In genomic region chr9:137295313-137296213, GRCh38 we compare ENCODE assay signal across 8 cellular contexts. TPM values are rescaled to one million over a fixed set of nuclear protein-coding genes. Genes with fewer than 3 reads are reported as not detected.
A peak's percentile ranks its signal among the peaks of the same experiment; 100 is the strongest.
DNase-seq lines count a peak whose midpoint lies in the region; ATAC-seq and TF ChIP-seq lines count a peak whose summit lies in the region.

No MANE protein-coding gene starts in this region.

- peak; percentile 11 for DNase-seq in DMS53 treated with DMSO at 0.1 percent for 48 hours (lab: John Stamatoyannopoulos, UW; ENCODE audit: unreplicated experiment)
- DNase-seq in WERI-Rb-1 = no peak
- no peak for DNase-seq in dorsolateral prefrontal cortex
- DNase-seq in mesothelial cell of epicardium (ENCODE audit: low spot score in 2 of 2, unreplicated experiment in 2 of 2) = peak in 1 of 2 experiments; percentile 77
- peak; percentile 70 for DNase-seq in upper lobe of right lung
- no peak for DNase-seq in superior temporal gyrus (ENCODE audit: extremely low spot score)

- no peaks in the 10 kb centered on the region for H3K36me3 Mint-ChIP-seq in mesothelial cell of epicardium

- H3K36me3 ChIP-seq in WERI-Rb-1 = peaks cover 10% of the 10 kb centered on the region
- H3K36me3 ChIP-seq in upper lobe of right lung = no peaks in the 10 kb centered on the region

- peaks cover 17% of the 10 kb centered on the region for H3K4me1 Mint-ChIP-seq in mesothelial cell of epicardium

- peak overlapping the region; percentile 68 for H3K4me3 Mint-ChIP-seq in mesothelial cell of epicardium

- H3K27ac ChIP-seq in WERI-Rb-1 (no peak overlapping the region), dorsolateral prefrontal cortex (peak overlapping the region in 14 of 59 donors; percentile 34 to 78 (median 68)), upper lobe of right lung (peak overlapping the region; percentile 72)

- peaks cover 20% of the 10 kb centered on the region for H3K4me1 ChIP-seq in upper lobe of right lung

- peak overlapping the region; percentile 54 for H3K4me3 ChIP-seq in WERI-Rb-1 (ENCODE audit: low read depth, low read length)
- peak overlapping the region in 47 of 59 donors; percentile 6 to 58 (median 35) for H3K4me3 ChIP-seq in dorsolateral prefrontal cortex
- H3K4me3 ChIP-seq in upper lobe of right lung = peak overlapping the region; percentile 45

- no peaks in the 10 kb centered on the region for H3K9me3 Mint-ChIP-seq in mesothelial cell of epicardium

- peaks cover 60% of the 10 kb centered on the region for H3K27me3 Mint-ChIP-seq in mesothelial cell of epicardium (ENCODE audit: low read depth)

- H3K27me3 ChIP-seq in WERI-Rb-1 (ENCODE audit: insufficient read depth, low read depth, severe bottlenecking) (peaks cover 2% of the 10 kb centered on the region), dorsolateral prefrontal cortex (peaks cover 0 to 63% (median 15%) of the 10 kb centered on the region in 45 donors), upper lobe of right lung (peaks cover 30% of the 10 kb centered on the region)

- peak; percentile 55 for ATAC-seq in HG02973 (IDR thresholded peaks at IDR 0.05; ENCODE audit: unreplicated experiment)
- ATAC-seq in upper lobe of right lung = peak; percentile 81
- no peak for ATAC-seq in GM18519 (IDR thresholded peaks at IDR 0.05; ENCODE audit: low FRiP score, unreplicated experiment)

- no peak overlapping the region for H3K27ac Mint-ChIP-seq in mesothelial cell of epicardium

- H3K9me3 ChIP-seq in WERI-Rb-1 (ENCODE audit: severe bottlenecking) = no peaks in the 10 kb centered on the region
- no peaks in the 10 kb centered on the region for H3K9me3 ChIP-seq in upper lobe of right lung

- intact Hi-C loops in dorsolateral prefrontal cortex (cut with DNase I) = loop anchor here (2.0 to 10.0 kb wide), 3 partner anchors 111 to 229 kb away; no protein-coding TSS in a partner anchor
- intact Hi-C loops in upper lobe of right lung (cut with DNase I) = loop anchor here (10.0 kb wide), 1 partner anchor 109 kb away; no protein-coding TSS in a partner anchor

- TF ChIP-seq CTCF in WERI-Rb-1 (IDR thresholded peaks at IDR 0.05; ENCODE audit: low read depth, low read length) = peak; percentile 66
- TF ChIP-seq CTCF in dorsolateral prefrontal cortex (IDR thresholded peaks at IDR 0.05 in 54 of 56, conservative IDR thresholded peaks at IDR 0.05 in 2 of 56; ENCODE audit: low read depth in 1 of 56, partially characterized antibody in 56 of 56) = peak in 43 of 56 donors; percentile 10 to 83 (median 54)
- peak; percentile 57 for TF ChIP-seq CTCF in mesothelial cell of epicardium (IDR thresholded peaks at IDR 0.05; ENCODE audit: unreplicated experiment)
- peak; percentile 31 for TF ChIP-seq CTCF in upper lobe of right lung (IDR thresholded peaks at IDR 0.05)

RNA-seq across cellular contexts. Expression of gene NRARP, which starts 6.5 kb away (rescaled TPM):
- total RNA-seq in dorsolateral prefrontal cortex = 10 to 100 TPM in 47 of 120 experiments, 1 to 10 TPM in 73; 4.6 to 17.2 (median 9.3) TPM
- 7.4 to 9.6 TPM (median 9.2 TPM) in 3 replicates for total RNA-seq in mesothelial cell of epicardium
- total RNA-seq in upper lobe of right lung = 21.5 TPM

RNA-seq across cellular contexts. Expression of gene TOR4A, which starts 18.0 kb away (rescaled TPM):
- total RNA-seq in dorsolateral prefrontal cortex (1 to 10 TPM in 106 of 120 experiments, under 1 TPM in 14; 0.75 to 5.2 (median 1.7) TPM), mesothelial cell of epicardium (5.7 to 6.5 TPM (median 6.5 TPM) in 3 replicates), upper lobe of right lung (27.4 TPM)

RNA-seq across cellular contexts. Expression of gene NELFB, which starts 40.4 kb away (rescaled TPM):
- total RNA-seq in dorsolateral prefrontal cortex (100 to 1,000 TPM in 1 of 120 experiments, 10 to 100 TPM in 119; 50.4 to 106 (median 64.4) TPM), mesothelial cell of epicardium (51.6 to 54.8 TPM (median 53.3 TPM) in 3 replicates), upper lobe of right lung (47.2 TPM)

RNA-seq across cellular contexts. Expression of gene STPG3, which starts 44.5 kb away (rescaled TPM):
- not detected for total RNA-seq in dorsolateral prefrontal cortex
- 0.18 to 0.29 TPM in 2 of 3 replicates, not detected in the other for total RNA-seq in mesothelial cell of epicardium
- not detected for total RNA-seq in upper lobe of right lung

RNA-seq across cellular contexts. Expression of gene TUBB4B, which starts 54.5 kb away (rescaled TPM):
- 100 to 1,000 TPM; 132 to 331 (median 230) TPM for total RNA-seq in dorsolateral prefrontal cortex
- total RNA-seq in mesothelial cell of epicardium = 146 to 152 TPM (median 148 TPM) in 3 replicates
- 191 TPM for total RNA-seq in upper lobe of right lung

Comparison
In these comparisons a context has a peak if more than half of its experiments do, and no peak if none do; other contexts are left out.
1. DNase-seq: peak in DMS53 treated with DMSO at 0.1 percent for 48 hours (single experiment) and upper lobe of right lung (single experiment); none in WERI-Rb-1 (single experiment), dorsolateral prefrontal cortex (0 of 10) and superior temporal gyrus (single experiment).
2. Peak in every context shown above with its lines, with median percentiles within 50 percentile points of each other: H3K4me3 ChIP-seq and CTCF ChIP-seq.